ENCODE assay signal across 26 cellular contexts in genomic region chr5:64587370-64587769, GRCh38.
DNase-seq lines count a peak whose midpoint lies in the region; ATAC-seq, FAIRE-seq and TF ChIP-seq lines count a peak whose summit lies in the region.
"Had no signal": no experiment of that assay in that cellular context is flagged by ENCODE, and none has a peak within 500 bp of the region (broad histone marks: within the 10 kb centered on the region; RNA-seq: fewer than 3 reads in every experiment).

No MANE protein-coding gene starts in this region.

- H2BK5ac ChIP-seq in mesenchymal stem cell (ENCODE audit: low read depth, low read length, poor library complexity, severe bottlenecking): no peak overlapping the region

- no peak overlapping the region for H2AFZ ChIP-seq in endothelial cell of umbilical vein (ENCODE audit: low read depth, low read length)
- no peak overlapping the region for H2AFZ ChIP-seq in mesenchymal stem cell (ENCODE audit: low read depth, low read length)
- H2AFZ ChIP-seq: PC-9 had no signal

- H3K9me1 ChIP-seq in endothelial cell of umbilical vein (replicated peaks; ENCODE audit: control insufficient read depth, extremely low read depth, insufficient read depth, low read length): no peaks in the 10 kb centered on the region

- no peak for FAIRE-seq in endothelial cell of umbilical vein (lab: Jason Lieb, UNC)
- FAIRE-seq: GM12878 had no signal

- ATAC-seq in Right ventricle myocardium superior (ENCODE audit: poor library complexity) (no peak), aorta (ENCODE audit: low FRiP score) (peak; percentile 13), HG03108 (IDR thresholded peaks at IDR 0.05; ENCODE audit: unreplicated experiment) (no peak), HG03097 (IDR thresholded peaks at IDR 0.05; ENCODE audit: low FRiP score, unreplicated experiment) (no peak)
- ATAC-seq: CD8-positive, alpha-beta T cell; GM12878 had no signal

- H2BK15ac ChIP-seq in mesenchymal stem cell (ENCODE audit: low read depth, poor library complexity, severe bottlenecking): no peak overlapping the region

- H3K27me3 ChIP-seq in left ventricle myocardium inferior (ENCODE audit: low read depth): no peaks in the 10 kb centered on the region
- H3K27me3 ChIP-seq in endothelial cell of umbilical vein (ENCODE audit: control insufficient read depth in 2 of 2, insufficient read depth in 2 of 2, low read length in 2 of 2): peaks cover 2% of the 10 kb centered on the region in 2 experiments
- H3K27me3 ChIP-seq in mesenchymal stem cell (ENCODE audit: control insufficient read depth in 1 of 2, insufficient read depth in 1 of 2, low read length in 2 of 2): peaks cover 10 to 26% of the 10 kb centered on the region in 2 experiments
- no peaks in the 10 kb centered on the region for H3K27me3 ChIP-seq in aorta (ENCODE audit: control insufficient read depth in 1 of 2, insufficient read depth in 2 of 2, low read length in 1 of 2)

- POLR2A ChIA-PET in endothelial cell of umbilical vein (lab: Charles Lee): no interaction called here

- no peak overlapping the region for H3K9ac ChIP-seq in endothelial cell of umbilical vein (replicated peaks; ENCODE audit: extremely low read depth, insufficient read depth, low read length)
- H3K9ac ChIP-seq in mesenchymal stem cell (ENCODE audit: low read length): no peak overlapping the region
- H3K9ac ChIP-seq: KMS-11 had no signal

- no peak for TF ChIP-seq POLR2A in endothelial cell of umbilical vein (IDR thresholded peaks at IDR 0.05; ENCODE audit: low read depth, low read length)

- H4K91ac ChIP-seq in mesenchymal stem cell (ENCODE audit: low read length): no peak overlapping the region

- intact Hi-C loops in left ventricle myocardium inferior (cut with micrococcal nuclease): no loop called here
- intact Hi-C loops in Right ventricle myocardium superior (cut with DNase I): no loop called here
- intact Hi-C loops in endothelial cell of umbilical vein (cut with micrococcal nuclease): no loop called here
- intact Hi-C loops in aorta (cut with DNase I): loop anchor here in 1 of 2 donors (2.0 kb wide), 1 partner anchor 81 kb away; the partner anchor contains the start of gene RGS7BP

- H3K4me2 ChIP-seq in endothelial cell of umbilical vein (ENCODE audit: insufficient read depth, low read length) (no peak overlapping the region), mesenchymal stem cell (ENCODE audit: low read length, poor library complexity, severe bottlenecking) (no peak overlapping the region)
- H3K4me2 ChIP-seq: KMS-11, PC-9 had no signal

- H3K27ac ChIP-seq in left ventricle myocardium inferior (replicated peaks): peak overlapping the region; percentile 25
- no peak overlapping the region for H3K27ac ChIP-seq in endothelial cell of umbilical vein (ENCODE audit: insufficient read depth, low read depth, low read length)
- H3K27ac ChIP-seq in mesenchymal stem cell (ENCODE audit: low read length, poor library complexity, severe bottlenecking): no peak overlapping the region
- peak overlapping the region in 1 of 2 donors; percentile 43 for H3K27ac ChIP-seq in aorta (ENCODE audit: low read depth in 1 of 2, low read length in 2 of 2)
- H3K27ac ChIP-seq: C4-2B, KMS-11, PC-9 had no signal

- H3K36me3 ChIP-seq in left ventricle myocardium inferior (no peaks in the 10 kb centered on the region), endothelial cell of umbilical vein (ENCODE audit: control insufficient read depth in 2 of 2, extremely low read depth in 1 of 2, insufficient read depth in 2 of 2, low read length in 2 of 2) (no peaks in the 10 kb centered on the region), mesenchymal stem cell (ENCODE audit: control insufficient read depth in 1 of 2, insufficient read depth in 2 of 2, low read depth in 1 of 2, low read length in 2 of 2) (no peaks in the 10 kb centered on the region), aorta (ENCODE audit: control insufficient read depth in 1 of 2, insufficient read depth in 2 of 2, low read length in 1 of 2) (no peaks in the 10 kb centered on the region)
- H3K36me3 ChIP-seq: HAP-1 had no signal

- no peak for TF ChIP-seq CTCF in left ventricle myocardium inferior (IDR thresholded peaks at IDR 0.05; ENCODE audit: borderline replicate concordance)
- no peak for TF ChIP-seq CTCF in endothelial cell of umbilical vein (IDR thresholded peaks at IDR 0.05; ENCODE audit: extremely low read depth in 1 of 2, insufficient read depth in 1 of 2, low read depth in 1 of 2, low read length in 2 of 2)

- no peak overlapping the region for H3K14ac ChIP-seq in mesenchymal stem cell (ENCODE audit: low read length in 2 of 2)

- H2BK12ac ChIP-seq in mesenchymal stem cell (ENCODE audit: low read length in 2 of 2): no peak overlapping the region

- H4K8ac ChIP-seq in mesenchymal stem cell (ENCODE audit: low read length): no peak overlapping the region

- H2BK120ac ChIP-seq in mesenchymal stem cell (ENCODE audit: low read depth, low read length): no peak overlapping the region

- no peak overlapping the region for H3K18ac ChIP-seq in mesenchymal stem cell (ENCODE audit: low read depth in 1 of 2, low read length in 2 of 2)

- H3K4me1 ChIP-seq in left ventricle myocardium inferior (peaks cover 25% of the 10 kb centered on the region), endothelial cell of umbilical vein (ENCODE audit: control insufficient read depth, extremely low read depth, insufficient read depth, low read length) (peaks cover 3% of the 10 kb centered on the region), mesenchymal stem cell (ENCODE audit: control insufficient read depth, insufficient read depth, low read depth, low read length) (no peaks in the 10 kb centered on the region), aorta (ENCODE audit: control insufficient read depth in 1 of 2, insufficient read depth in 2 of 2, low read length in 2 of 2) (peaks cover 0 to 9% of the 10 kb centered on the region in 2 donors)
- H3K4me1 ChIP-seq: Caco-2, HAP-1 had no signal

- H3K79me2 ChIP-seq in endothelial cell of umbilical vein (ENCODE audit: control insufficient read depth, insufficient read depth, low read length): no peaks in the 10 kb centered on the region

- CTCF ChIA-PET in endothelial cell of umbilical vein (lab: Charles Lee): no interaction called here

- no peak overlapping the region for H2AK5ac ChIP-seq in mesenchymal stem cell (ENCODE audit: low read length, severe bottlenecking)

- no peaks in the 10 kb centered on the region for H3K79me1 ChIP-seq in mesenchymal stem cell (replicated peaks; ENCODE audit: low read length, poor library complexity, severe bottlenecking)

- no peak overlapping the region for H3K4ac ChIP-seq in mesenchymal stem cell (ENCODE audit: low read depth in 1 of 2, low read length in 2 of 2)

- DNase-seq in left ventricle myocardium inferior: no peak
- no peak for DNase-seq in Right ventricle myocardium superior
- peak; percentile 22 for DNase-seq in endothelial cell of umbilical vein (ENCODE audit: low read depth, low spot score)
- peak; percentile 22 for DNase-seq in mesenchymal stem cell
- DNase-seq in aorta: no peak
- DNase-seq: Caco-2; CD8-positive, alpha-beta T cell; DMS 273 treated with DMSO at 0.1 percent for 48 hours; DMS79; EL; GDM1; GOT3; HFFc6; MM.1S; NCI-H187; NCI-H2081 treated with DMSO at 0.1 percent for 48 hours; NCI-H524; NCI-H774; PC-9; SHP77 had no signal

- no peaks in the 10 kb centered on the region for H4K20me1 ChIP-seq in endothelial cell of umbilical vein (replicated peaks; ENCODE audit: control insufficient read depth, extremely low read depth, insufficient read depth, low read length)

- H3K23ac ChIP-seq in mesenchymal stem cell (ENCODE audit: low read length in 2 of 2): no peak overlapping the region

- dilution Hi-C loops in endothelial cell of umbilical vein (cut with MboI; ENCODE audit: extremely low pct_ligation_motif_present, low sequenced_read_pairs): no loop called here

- H3K9me3 ChIP-seq in left ventricle myocardium inferior (replicated peaks) (no peaks in the 10 kb centered on the region), endothelial cell of umbilical vein (replicated peaks; ENCODE audit: control insufficient read depth, insufficient read depth, low read length) (no peaks in the 10 kb centered on the region), mesenchymal stem cell (ENCODE audit: control insufficient read depth, low read length) (no peaks in the 10 kb centered on the region), aorta (ENCODE audit: control insufficient read depth, low read length) (no peaks in the 10 kb centered on the region)
- H3K9me3 ChIP-seq: Caco-2, HAP-1 had no signal

- H3K4me3 ChIP-seq in left ventricle myocardium inferior: no peak overlapping the region
- no peak overlapping the region for H3K4me3 ChIP-seq in endothelial cell of umbilical vein (replicated peaks in 1 of 3; ENCODE audit: insufficient read depth in 1 of 3, low read depth in 1 of 3, low read length in 3 of 3)
- no peak overlapping the region for H3K4me3 ChIP-seq in mesenchymal stem cell (ENCODE audit: insufficient read depth in 1 of 2, low read depth in 1 of 2, low read length in 2 of 2)
- H3K4me3 ChIP-seq in aorta (ENCODE audit: low read length in 2 of 2): no peak overlapping the region
- H3K4me3 ChIP-seq: GM12878, HAP-1, PC-9 had no signal

- no TSS peak for BruUV-seq in endothelial cell of umbilical vein (replicated peaks; lab: Mats Ljungman, UMichigan)

TF ChIP-seq in endothelial cell of umbilical vein, 7 proteins besides CTCF, POLR2A, EP300 and RAD21:
- TF ChIP-seq JUN (IDR thresholded peaks at IDR 0.05; ENCODE audit: borderline replicate concordance, insufficient read depth, insufficient read length, low read depth) (no peak), MYC (IDR thresholded peaks at IDR 0.05; ENCODE audit: low read depth, low read length) (no peak), FOS (IDR thresholded peaks at IDR 0.05; ENCODE audit: borderline replicate concordance, insufficient read depth, low read length) (no peak), MAX (IDR thresholded peaks at IDR 0.05; ENCODE audit: insufficient read depth, insufficient read length) (no peak)

Comparison
In these comparisons a context has a peak if more than half of its experiments do, and no peak if none do; other contexts are left out.
1. DNase-seq: peak in endothelial cell of umbilical vein (single experiment) and mesenchymal stem cell (single experiment); none in left ventricle myocardium inferior (single experiment), Right ventricle myocardium superior (single experiment) and aorta (0 of 2).